Comparison of ENCODE assay signal across 19 cellular contexts in genomic region chr11:11672764-11673163, GRCh38. TPM values are rescaled to one million over a fixed set of nuclear protein-coding genes. Genes with fewer than 3 reads are reported as not detected.
A peak's percentile ranks its signal among the peaks of the same experiment; 100 is the strongest.
DNase-seq lines count a peak whose midpoint lies in the region; ATAC-seq and TF ChIP-seq lines count a peak whose summit lies in the region.
"Had no signal": no experiment of that assay in that cellular context is flagged by ENCODE, and none has a peak within 500 bp of the region (broad histone marks: within the 10 kb centered on the region; RNA-seq: fewer than 3 reads in every experiment).

No MANE protein-coding gene starts in this region.

- no peak overlapping the region for H3K4me2 ChIP-seq in mesendoderm (ENCODE audit: low read length)
- H3K4me2 ChIP-seq: KMS-11 had no signal

- H3K79me1 ChIP-seq in mesendoderm (ENCODE audit: low read length): no peaks in the 10 kb centered on the region

- no peak overlapping the region for H2AK5ac ChIP-seq in mesendoderm (ENCODE audit: low read length)

- DNase-seq in COLO829 (ENCODE audit: low spot score) (peak; percentile 7), NCI-H226 (peak; percentile 98), mesendoderm (peak; percentile 30), gastrocnemius medialis (no peak), thyroid gland (no peak)
- DNase-seq: BE2C; CD4-positive, alpha-beta memory T cell; COR-L47; DMS53; HCEC 1CT; HFFc6; IMR-90 had no signal

- no CpG with 5 or more reads among the region's 9 CpGs for WGBS in mesendoderm (ENCODE audit: extremely low coverage, insufficient coverage, low lambda C conversion rate)
- WGBS in thyroid gland, 2 donors: 90% methylated on average over 9 of the region's 9 CpGs

- no peaks in the 10 kb centered on the region for H3K4me1 ChIP-seq in mesendoderm (ENCODE audit: control insufficient read depth, low read depth, low read length)
- no peaks in the 10 kb centered on the region for H3K4me1 ChIP-seq in gastrocnemius medialis
- H3K4me1 ChIP-seq in thyroid gland: peaks cover 0 to 13% of the 10 kb centered on the region in 2 donors
- H3K4me1 ChIP-seq: BE2C had no signal

- no peaks in the 10 kb centered on the region for H3K79me2 ChIP-seq in mesendoderm (ENCODE audit: control insufficient read depth, insufficient read depth, low read length)

- TF ChIP-seq POLR2A in gastrocnemius medialis (IDR thresholded peaks at IDR 0.05) (no peak), thyroid gland (IDR thresholded peaks at IDR 0.05) (no peak)

- H4K8ac ChIP-seq in mesendoderm (ENCODE audit: low read depth, low read length): no peak overlapping the region

- H2BK120ac ChIP-seq in mesendoderm (ENCODE audit: low read depth, low read length): no peak overlapping the region

- H3K23ac ChIP-seq in mesendoderm (ENCODE audit: low read length): no peak overlapping the region

- in situ Hi-C loops in gastrocnemius medialis (cut with MboI; ENCODE audit: low sequenced_read_pairs in 4 of 4): no loop called here

- H4K5ac ChIP-seq in mesendoderm (ENCODE audit: low read length): no peak overlapping the region

- H3K18ac ChIP-seq in mesendoderm (ENCODE audit: low read length): no peak overlapping the region

- intact Hi-C loops in gastrocnemius medialis (cut with DNase I; ENCODE audit: low total_unique reads): no loop called here
- intact Hi-C loops in thyroid gland (cut with DNase I): no loop called here

- H3K4ac ChIP-seq in mesendoderm (ENCODE audit: low read depth, low read length): no peak overlapping the region

- no peak overlapping the region for H3K9ac ChIP-seq in mesendoderm (ENCODE audit: low read length)
- H3K9ac ChIP-seq: KMS-11 had no signal

- H3K4me3 ChIP-seq in mesendoderm (ENCODE audit: low read length): no peak overlapping the region
- H3K4me3 ChIP-seq in gastrocnemius medialis: no peak overlapping the region
- no peak overlapping the region for H3K4me3 ChIP-seq in thyroid gland (replicated peaks in 1 of 3)
- H3K4me3 ChIP-seq: GM12878 had no signal

- H2BK15ac ChIP-seq in mesendoderm (replicated peaks; ENCODE audit: low read depth): no peak overlapping the region

- no peaks in the 10 kb centered on the region for H3K36me3 ChIP-seq in mesendoderm (ENCODE audit: control insufficient read depth, insufficient read depth, low read length)
- no peaks in the 10 kb centered on the region for H3K36me3 ChIP-seq in gastrocnemius medialis
- H3K36me3 ChIP-seq in thyroid gland: no peaks in the 10 kb centered on the region
- H3K36me3 ChIP-seq: BE2C had no signal

- TF ChIP-seq CTCF in gastrocnemius medialis (IDR thresholded peaks at IDR 0.05 in 4 of 5, conservative IDR thresholded peaks at IDR 0.05 in 1 of 5) (no peak), thyroid gland (IDR thresholded peaks at IDR 0.05) (no peak)

- H2BK5ac ChIP-seq in mesendoderm (ENCODE audit: low read length): no peak overlapping the region

- H3K27me3 ChIP-seq in mesendoderm (ENCODE audit: insufficient read depth, low read length, poor library complexity) (no peaks in the 10 kb centered on the region), gastrocnemius medialis (no peaks in the 10 kb centered on the region), thyroid gland (no peaks in the 10 kb centered on the region)
- H3K27me3 ChIP-seq: BE2C had no signal

- H3K27ac ChIP-seq in mesendoderm (ENCODE audit: low read depth, low read length): no peak overlapping the region
- no peak overlapping the region for H3K27ac ChIP-seq in gastrocnemius medialis
- H3K27ac ChIP-seq in thyroid gland: no peak overlapping the region
- H3K27ac ChIP-seq: C4-2B, KMS-11 had no signal

- H3K9me3 ChIP-seq in gastrocnemius medialis (no peaks in the 10 kb centered on the region), thyroid gland (no peaks in the 10 kb centered on the region)
- H3K9me3 ChIP-seq: BE2C had no signal

- no peak overlapping the region for H3K56ac ChIP-seq in mesendoderm (ENCODE audit: low read length)

- ATAC-seq in esophagus mucosa (peak; percentile 53), GM19452 (IDR thresholded peaks at IDR 0.05; ENCODE audit: unreplicated experiment) (no peak), GM19328 (IDR thresholded peaks at IDR 0.05; ENCODE audit: unreplicated experiment) (no peak), gastrocnemius medialis (no peak)
- ATAC-seq: GM12878 had no signal

RNA-seq across cellular contexts. Expression of gene GALNT18, which starts 51.0 kb away (rescaled TPM):
- total RNA-seq in esophagus mucosa: 9.4 TPM
- polyA plus RNA-seq in mesendoderm (2013, experiment 1 of 2): 1.2 TPM
- polyA plus RNA-seq in mesendoderm (2013, experiment 2 of 2): 1.1 TPM
- 10 to 100 TPM; 10.5 to 29.2 (median 11.2) TPM for total RNA-seq in gastrocnemius medialis
- 10 to 100 TPM; 60.7 to 93.8 (median 87.5) TPM for total RNA-seq in thyroid gland
- total RNA-seq: CD4-positive, alpha-beta memory T cell; G401 had no signal
- polyA plus RNA-seq: CD4-positive, alpha-beta memory T cell had no signal

Comparison
In these comparisons a context has a peak if more than half of its experiments do, and no peak if none do; other contexts are left out.
1. DNase-seq: peak in COLO829 (single experiment), NCI-H226 (single experiment) and mesendoderm (single experiment); none in gastrocnemius medialis (0 of 2) and thyroid gland (0 of 2).